In genomic region chr4:124483043-124483906, GRCh38 we compare ENCODE assay signal across 15 cellular contexts.
DNase-seq lines count a peak whose midpoint lies in the region; ATAC-seq and TF ChIP-seq lines count a peak whose summit lies in the region.
"Had no signal": no experiment of that assay in that cellular context is flagged by ENCODE, and none has a peak within 500 bp of the region (broad histone marks: within the 10 kb centered on the region; RNA-seq: fewer than 3 reads in every experiment).

No MANE protein-coding gene starts in this region.

- DNase-seq in A673 (ENCODE audit: low spot score) (peak; percentile 67), HuH-7 (ENCODE audit: low spot score) (peak; percentile 6), iPS-NIHi7 (ENCODE audit: extremely low spot score) (peak; percentile 65), kidney tubule cell (ENCODE audit: low spot score) (no peak), body of pancreas (no peak)
- DNase-seq in stimulated activated CD4-positive, alpha-beta T cell treated with anti-CD3 and anti-CD28 coated beads, Interleukin-2, amount 100 ng/mL, for 48 hours, result no peak
- DNase-seq: activated CD8-positive, alpha-beta memory T cell treated with anti-CD3 and anti-CD28 coated beads, Interleukin-2, amount 50 U/mL, for 4 hours; effector CD4-positive, alpha-beta T cell; hypothalamus; naive B cell; Peyer's patch; T1000 had no signal

- H3K9me3 ChIP-seq in A673 (ENCODE audit: low read depth, low read length, poor library complexity, severe bottlenecking) (no peaks in the 10 kb centered on the region), body of pancreas (no peaks in the 10 kb centered on the region)
- H3K9me3 ChIP-seq: Peyer's patch had no signal

- H3K4me1 ChIP-seq in A673 (ENCODE audit: insufficient read depth, low read length, poor library complexity, severe bottlenecking), result peaks cover 4% of the 10 kb centered on the region
- H3K4me1 ChIP-seq in body of pancreas, result peaks cover 9% of the 10 kb centered on the region
- H3K4me1 ChIP-seq: Peyer's patch had no signal

- POLR2A ChIA-PET in A673 (lab: Charles Lee; ENCODE audit: low non-redundant PET), result no interaction called here

- CTCF ChIA-PET in A673 (lab: Charles Lee), result no interaction called here

- intact Hi-C loops in A673 (cut with micrococcal nuclease; ENCODE audit: unreplicated experiment), result no loop called here
- intact Hi-C loops in body of pancreas (cut with DNase I), result no loop called here

- H3K27me3 ChIP-seq in A673 (replicated peaks; ENCODE audit: insufficient read depth, low read depth, low read length, poor library complexity) (no peaks in the 10 kb centered on the region), body of pancreas (no peaks in the 10 kb centered on the region)
- H3K27me3 ChIP-seq: Peyer's patch had no signal

- no peak for TF ChIP-seq POLR2A in body of pancreas (IDR thresholded peaks at IDR 0.05)

- no peaks in the 10 kb centered on the region for H3K36me3 ChIP-seq in A673 (ENCODE audit: insufficient read depth, low read length, poor library complexity, severe bottlenecking)
- H3K36me3 ChIP-seq in body of pancreas (replicated peaks in 1 of 2; ENCODE audit: insufficient read depth in 1 of 2, low read depth in 2 of 2), result no peaks in the 10 kb centered on the region
- H3K36me3 ChIP-seq: Peyer's patch had no signal

- H3K27ac ChIP-seq in A673 (ENCODE audit: low read depth, low read length, poor library complexity, severe bottlenecking) (no peak overlapping the region), body of pancreas (no peak overlapping the region)
- H3K27ac ChIP-seq: Peyer's patch, skin epidermis had no signal

- TF ChIP-seq CTCF in A673 (conservative IDR thresholded peaks at IDR 0.05; ENCODE audit: low read depth, low read length), result no peak
- no peak for TF ChIP-seq CTCF in body of pancreas (IDR thresholded peaks at IDR 0.05)

- 32% methylated on average over 6 of the region's 6 CpGs for WGBS in body of pancreas, 2 donors

- H3K4me3 ChIP-seq in A673 (ENCODE audit: low read depth, low read length, poor library complexity, severe bottlenecking) (no peak overlapping the region), body of pancreas (no peak overlapping the region)
- H3K4me3 ChIP-seq: Peyer's patch, skin epidermis had no signal

- ATAC-seq in SK-N-SH treated with all-trans-retinoic acid at 6 μM for 48 hours, result peak; percentile 81
- ATAC-seq in body of pancreas, result no peak
- ATAC-seq in HG02938 (IDR thresholded peaks at IDR 0.05; ENCODE audit: unreplicated experiment), result no peak

- BruUV-seq in A673 (replicated peaks; lab: Mats Ljungman, UMichigan), result no TSS peak

TF ChIP-seq in SK-N-SH treated with all-trans-retinoic acid at 6 μM for 48 hours, 23 proteins besides CTCF, POLR2A, EP300 and RAD21:
- TF ChIP-seq CSRNP3 (CRISPR knock-in tag; IDR thresholded peaks at IDR 0.05), result no peak
- peak; percentile 57; the same call in 1 of the 2 replicates for TF ChIP-seq ISL1 (CRISPR knock-in tag; IDR thresholded peaks at IDR 0.05)
- TF ChIP-seq TCF4 (CRISPR knock-in tag; IDR thresholded peaks at IDR 0.05; ENCODE audit: borderline replicate concordance), result 0 out of 2 replicates have a peak, but pooled peaks have one; percentile 19
- TF ChIP-seq ZNF8 (CRISPR knock-in tag; IDR thresholded peaks at IDR 0.05), result peak; percentile 31; the same call in 1 of the 2 replicates

Comparison
In these comparisons a context has a peak if more than half of its experiments do, and no peak if none do; other contexts are left out.
1. DNase-seq: peak in A673 (single experiment), HuH-7 (single experiment) and iPS-NIHi7 (single experiment); none in kidney tubule cell (single experiment), body of pancreas (0 of 4) and stimulated activated CD4-positive, alpha-beta T cell treated with anti-CD3 and anti-CD28 coated beads, Interleukin-2, amount 100 ng/mL, for 48 hours (0 of 2).